Comparison of ENCODE assay signal across 15 cellular contexts in genomic region chr9:123282343-123283047, GRCh38. TPM values are rescaled to one million over a fixed set of nuclear protein-coding genes. Genes with fewer than 3 reads are reported as not detected.
A peak's percentile ranks its signal among the peaks of the same experiment; 100 is the strongest.
DNase-seq lines count a peak whose midpoint lies in the region; ATAC-seq, FAIRE-seq and TF ChIP-seq lines count a peak whose summit lies in the region.
"Had no signal": no experiment of that assay in that cellular context is flagged by ENCODE, and none has a peak within 500 bp of the region (broad histone marks: within the 10 kb centered on the region; RNA-seq: fewer than 3 reads in every experiment).

No MANE protein-coding gene starts in this region.

- peaks cover 13% of the 10 kb centered on the region for H3K4me1 ChIP-seq in cardiac muscle cell (ENCODE audit: low read depth)
- peaks cover 21 to 24% of the 10 kb centered on the region in 2 donors for H3K4me1 ChIP-seq in thyroid gland

- H3K4me3 ChIP-seq in cardiac muscle cell (no peak overlapping the region), thyroid gland (replicated peaks in 1 of 3) (no peak overlapping the region)

- peak; percentile 28 for FAIRE-seq in RCC 7860 (lab: Jason Lieb, UNC)

- intact Hi-C loops in thyroid gland (cut with DNase I): no loop called here

- TF ChIP-seq CTCF in cardiac muscle cell (IDR thresholded peaks at IDR 0.05; ENCODE audit: low read depth, low read length) (no peak), thyroid gland (IDR thresholded peaks at IDR 0.05) (no peak)

- H3K27me3 ChIP-seq in cardiac muscle cell (no peaks in the 10 kb centered on the region), thyroid gland (no peaks in the 10 kb centered on the region)

- H3K9me3 ChIP-seq in cardiac muscle cell (ENCODE audit: low read depth) (no peaks in the 10 kb centered on the region), thyroid gland (no peaks in the 10 kb centered on the region)

- peak in 1 of 2 donors; percentile 3 for TF ChIP-seq POLR2A in thyroid gland (IDR thresholded peaks at IDR 0.05)

- DNase-seq in DMS53 (lab: John Stamatoyannopoulos, UW): peak; percentile 35
- DNase-seq in DMS53 treated with DMSO at 0.1 percent for 48 hours (lab: John Stamatoyannopoulos, UW; ENCODE audit: unreplicated experiment): no peak
- DNase-seq in RCC 7860 (ENCODE audit: low spot score): peak; percentile 28
- peak; percentile 13 to 35 for DNase-seq in cardiac muscle cell (ENCODE audit: low read depth in 1 of 2, low spot score in 1 of 2)
- peak; percentile 90 to 91 for DNase-seq in thyroid gland
- no peak for DNase-seq in Kasumi-1 (lab: John Stamatoyannopoulos, UW)
- DNase-seq in activated CD8-positive, alpha-beta memory T cell treated with anti-CD3 and anti-CD28 coated beads, Interleukin-2, amount 50 U/mL, for 48 hours: no peak
- DNase-seq: activated T-cell treated with anti-CD3 and anti-CD28 coated beads, Interleukin-2, amount 50 U/mL, for 4 hours; erythroblast; MV-4-11; nephron progenitor cell; stimulated activated CD4-positive, alpha-beta T cell treated with anti-CD3 and anti-CD28 coated beads, Interleukin-15, amount 100 ng/mL, for 24 hours had no signal

- H3K27ac ChIP-seq in cardiac muscle cell: peak overlapping the region; percentile 16
- peak overlapping the region; percentile 73 to 89 (median 83) for H3K27ac ChIP-seq in thyroid gland
- H3K27ac ChIP-seq: 22Rv1, VCaP had no signal

- no peaks in the 10 kb centered on the region for H3K36me3 ChIP-seq in cardiac muscle cell
- no peaks in the 10 kb centered on the region for H3K36me3 ChIP-seq in thyroid gland

- 41 to 44% methylated on average over 11 of the region's 11 CpGs for WGBS in thyroid gland, 2 donors

- no peak for ATAC-seq in GM19463 (IDR thresholded peaks at IDR 0.05; ENCODE audit: unreplicated experiment)
- ATAC-seq: activated T-cell treated with anti-CD3 and anti-CD28 coated beads, Interleukin-2, amount 50 U/mL, for 4 hours had no signal

RNA-seq across cellular contexts. Expression of gene STRBP, which starts 14.1 kb away (rescaled TPM):
- total RNA-seq in cardiac muscle cell (22.5 and 34.1 TPM in 2 replicates), thyroid gland (10 to 100 TPM; 29.3 to 52.2 (median 43.9) TPM)
- polyA plus RNA-seq in cardiac muscle cell: 42.9 and 59.8 TPM in 2 replicates

Comparison
In these comparisons a context has a peak if more than half of its experiments do, and no peak if none do; other contexts are left out.
1. DNase-seq: peak in DMS53 (single experiment), RCC 7860 (single experiment), cardiac muscle cell (2 of 2) and thyroid gland (2 of 2); none in DMS53 treated with DMSO at 0.1 percent for 48 hours (single experiment), Kasumi-1 (0 of 2) and activated CD8-positive, alpha-beta memory T cell treated with anti-CD3 and anti-CD28 coated beads, Interleukin-2, amount 50 U/mL, for 48 hours (single experiment).